Comparison of ENCODE assay signal across 33 cellular contexts in the genomic region with DNA sequence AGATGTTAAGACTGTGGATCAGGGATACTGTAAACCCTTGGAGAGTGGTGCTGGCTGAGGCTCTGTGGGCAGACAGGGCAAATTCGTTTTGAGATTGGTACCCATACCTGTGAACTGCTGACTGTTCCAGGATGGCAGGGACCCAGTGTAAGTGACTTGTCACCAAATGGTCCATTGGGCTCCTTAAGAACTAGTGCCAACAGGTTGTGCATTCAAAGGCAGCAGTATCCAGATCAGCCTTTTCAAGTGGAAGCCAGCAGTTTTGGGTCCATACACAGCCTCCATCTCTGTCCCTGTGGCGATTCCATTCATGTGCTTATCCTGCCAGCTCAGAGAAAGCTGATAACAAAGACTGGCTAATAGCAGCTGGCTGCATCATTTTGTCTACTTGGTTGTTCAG.
"Had no signal": no experiment of that assay in that cellular context is flagged by ENCODE, and none has a peak within 500 bp of the region (broad histone marks: within the 10 kb centered on the region; RNA-seq: fewer than 3 reads in every experiment).

No MANE protein-coding gene starts in this region.

- H3K36me3 Mint-ChIP-seq: activated CD4-positive, alpha-beta memory T cell treated with anti-CD3 and anti-CD28 coated beads for 36 hours; activated CD8-positive, alpha-beta memory T cell treated with anti-CD3 and anti-CD28 coated beads, Interleukin-2, amount 10 ng/mL, durations not matched to agents 7 days and 5 days; activated naive CD4-positive, alpha-beta T cell treated with anti-CD3 and anti-CD28 coated beads, Interleukin-2, amount 10 ng/mL, durations not matched to agents 7 days and 5 days; activated naive CD4-positive, alpha-beta T cell treated with anti-CD3 and anti-CD28 coated beads, Interleukin-2, amount 50 U/mL, for 72 hours; activated naive CD8-positive, alpha-beta T cell treated with anti-CD3 and anti-CD28 coated beads, Interleukin-2, amount 10 ng/mL, durations not matched to agents 7 days and 5 days; brain; T-cell had no signal

- H3K27ac ChIP-seq: ascending aorta, breast epithelium, cardiac muscle cell, colonic mucosa, epithelial cell of prostate, esophagus squamous epithelium, gastroesophageal sphincter, WERI-Rb-1 had no signal

- H3K36me3 ChIP-seq: ascending aorta, breast epithelium, cardiac muscle cell, colonic mucosa, esophagus squamous epithelium, gastroesophageal sphincter, WERI-Rb-1 had no signal

- H3K27me3 Mint-ChIP-seq: activated B cell treated with CpG ODN at 0.5 μM for 24 hours; activated CD4-positive, alpha-beta T cell treated with anti-CD3 and anti-CD28 coated beads for 36 hours; brain had no signal

- H3K4me1 ChIP-seq: ascending aorta, breast epithelium, colonic mucosa, esophagus squamous epithelium, gastroesophageal sphincter had no signal

- H3K4me3 Mint-ChIP-seq: activated B cell treated with CpG ODN at 0.5 μM for 24 hours; activated CD4-positive, alpha-beta memory T cell treated with anti-CD3 and anti-CD28 coated beads for 36 hours; activated CD4-positive, alpha-beta T cell treated with anti-CD3 and anti-CD28 coated beads for 36 hours; activated CD4-positive, alpha-beta T cell treated with anti-CD3 and anti-CD28 coated beads, Interleukin-2, amount 10 ng/mL, durations not matched to agents 24 days and 14 days; activated CD8-positive, alpha-beta memory T cell treated with anti-CD3 and anti-CD28 coated beads, Interleukin-2, amount 10 ng/mL, durations not matched to agents 7 days and 5 days; activated CD8-positive, alpha-beta T cell treated with anti-CD3 and anti-CD28 coated beads, Interleukin-2, amount 10 ng/mL, durations not matched to agents 7 days and 5 days; activated naive CD4-positive, alpha-beta T cell treated with anti-CD3 and anti-CD28 coated beads, Interleukin-2, amount 10 ng/mL, durations not matched to agents 7 days and 5 days; activated naive CD8-positive, alpha-beta T cell treated with anti-CD3 and anti-CD28 coated beads, Interleukin-2, amount 10 ng/mL, durations not matched to agents 7 days and 5 days; activated T-helper 1 cell treated with anti-CD3 and anti-CD28 coated beads, Interleukin-12 subunit alpha, Interleukin-12 subunit beta, Interleukin-2, Interleukin-4 antibody, amounts not matched to agents 30 ng/mL and 10 ng/mL and 1 ng/mL, durations not matched to agents 14 hours and 24 hours and 36 hours; brain; T-cell; T-helper 1 cell treated with Interleukin-12 subunit alpha and Interleukin-12 subunit beta and Interleukin-4 antibody, amounts not matched to agents 30 μg/mL and 1 μg/mL, for 36 hours; T-helper 2 cell treated with Interferon-gamma antibody and Interleukin-4, amounts not matched to agents 5 μg/mL and 100 μg/mL, for 36 hours had no signal

- H3K9me3 Mint-ChIP-seq: activated B cell treated with CpG ODN at 0.5 μM for 24 hours; activated CD4-positive, alpha-beta memory T cell treated with anti-CD3 and anti-CD28 coated beads for 36 hours; activated CD4-positive, alpha-beta T cell treated with anti-CD3 and anti-CD28 coated beads, Interleukin-2, amount 10 ng/mL, durations not matched to agents 24 days and 14 days; activated naive CD4-positive, alpha-beta T cell treated with anti-CD3 and anti-CD28 coated beads, Interleukin-2, amount 10 ng/mL, durations not matched to agents 7 days and 5 days; activated naive CD4-positive, alpha-beta T cell treated with anti-CD3 and anti-CD28 coated beads, Interleukin-2, amount 50 U/mL, for 72 hours; activated naive CD8-positive, alpha-beta T cell treated with anti-CD3 and anti-CD28 coated beads, Interleukin-2, amount 10 ng/mL, durations not matched to agents 7 days and 5 days; activated T-helper 1 cell treated with anti-CD3 and anti-CD28 coated beads, Interleukin-12 subunit alpha, Interleukin-12 subunit beta, Interleukin-2, Interleukin-4 antibody, amounts not matched to agents 30 ng/mL and 10 ng/mL and 1 ng/mL, durations not matched to agents 14 hours and 24 hours and 36 hours; brain; T-cell; T-helper 1 cell treated with Interleukin-12 subunit alpha and Interleukin-12 subunit beta and Interleukin-4 antibody, amounts not matched to agents 30 μg/mL and 1 μg/mL, for 36 hours; T-helper 2 cell treated with Interferon-gamma antibody and Interleukin-4, amounts not matched to agents 5 μg/mL and 100 μg/mL, for 36 hours had no signal

- H3K27ac Mint-ChIP-seq: activated B cell treated with CpG ODN at 0.5 μM for 24 hours; activated CD4-positive, alpha-beta memory T cell treated with anti-CD3 and anti-CD28 coated beads for 36 hours; activated CD4-positive, alpha-beta T cell treated with anti-CD3 and anti-CD28 coated beads for 36 hours; activated CD4-positive, alpha-beta T cell treated with anti-CD3 and anti-CD28 coated beads, Interleukin-2, amount 10 ng/mL, durations not matched to agents 24 days and 14 days; activated CD8-positive, alpha-beta memory T cell treated with anti-CD3 and anti-CD28 coated beads, Interleukin-2, amount 10 ng/mL, durations not matched to agents 7 days and 5 days; activated CD8-positive, alpha-beta T cell treated with anti-CD3 and anti-CD28 coated beads, Interleukin-2, amount 10 ng/mL, durations not matched to agents 7 days and 5 days; activated naive CD4-positive, alpha-beta T cell treated with anti-CD3 and anti-CD28 coated beads, Interleukin-2, amount 10 ng/mL, durations not matched to agents 7 days and 5 days; activated naive CD4-positive, alpha-beta T cell treated with anti-CD3 and anti-CD28 coated beads, Interleukin-2, amount 50 U/mL, for 72 hours; activated naive CD8-positive, alpha-beta T cell treated with anti-CD3 and anti-CD28 coated beads, Interleukin-2, amount 10 ng/mL, durations not matched to agents 7 days and 5 days; activated T-helper 1 cell treated with anti-CD3 and anti-CD28 coated beads, Interleukin-12 subunit alpha, Interleukin-12 subunit beta, Interleukin-2, Interleukin-4 antibody, amounts not matched to agents 30 ng/mL and 10 ng/mL and 1 ng/mL, durations not matched to agents 14 hours and 24 hours and 36 hours; brain; T-cell; T-helper 1 cell treated with Interleukin-12 subunit alpha and Interleukin-12 subunit beta and Interleukin-4 antibody, amounts not matched to agents 30 μg/mL and 1 μg/mL, for 36 hours; T-helper 2 cell treated with Interferon-gamma antibody and Interleukin-4, amounts not matched to agents 5 μg/mL and 100 μg/mL, for 36 hours had no signal

- H3K4me1 Mint-ChIP-seq: activated B cell treated with CpG ODN at 0.5 μM for 24 hours; activated CD4-positive, alpha-beta T cell treated with anti-CD3 and anti-CD28 coated beads for 36 hours; activated CD4-positive, alpha-beta T cell treated with anti-CD3 and anti-CD28 coated beads, Interleukin-2, amount 10 ng/mL, durations not matched to agents 24 days and 14 days; activated CD8-positive, alpha-beta memory T cell treated with anti-CD3 and anti-CD28 coated beads, Interleukin-2, amount 10 ng/mL, durations not matched to agents 7 days and 5 days; activated naive CD4-positive, alpha-beta T cell treated with anti-CD3 and anti-CD28 coated beads, Interleukin-2, amount 10 ng/mL, durations not matched to agents 7 days and 5 days; activated naive CD8-positive, alpha-beta T cell treated with anti-CD3 and anti-CD28 coated beads, Interleukin-2, amount 10 ng/mL, durations not matched to agents 7 days and 5 days; T-cell had no signal

- H3K4me3 ChIP-seq: ascending aorta, breast epithelium, cardiac muscle cell, colonic mucosa, esophagus squamous epithelium, gastroesophageal sphincter had no signal

- H3K9me3 ChIP-seq: ascending aorta, breast epithelium, colonic mucosa, esophagus squamous epithelium, gastroesophageal sphincter had no signal

- H3K27me3 ChIP-seq: ascending aorta, breast epithelium, cardiac muscle cell, colonic mucosa, gastroesophageal sphincter had no signal

- ATAC-seq: activated CD4-positive, alpha-beta T cell treated with anti-CD3 and anti-CD28 coated beads for 36 hours; activated CD4-positive, CD25-positive, alpha-beta regulatory T cell treated with anti-CD3 and anti-CD28 coated beads, Interleukin-2, amount 50 U/mL, for 24 hours; activated CD8-positive, alpha-beta memory T cell treated with anti-CD3 and anti-CD28 coated beads, Interleukin-2, amount 10 ng/mL, durations not matched to agents 7 days and 5 days; activated CD8-positive, alpha-beta T cell treated with anti-CD3 and anti-CD28 coated beads, Interleukin-2, amount 10 ng/mL, durations not matched to agents 7 days and 5 days; activated naive CD4-positive, alpha-beta T cell treated with anti-CD3 and anti-CD28 coated beads, Interleukin-2, amount 50 U/mL, for 72 hours; gastroesophageal sphincter; T-cell had no signal

- DNase-seq: activated B cell treated with CpG ODN at 0.5 μM for 24 hours; activated CD4-positive, alpha-beta memory T cell treated with anti-CD3 and anti-CD28 coated beads for 36 hours; activated CD4-positive, alpha-beta T cell treated with anti-CD3 and anti-CD28 coated beads for 36 hours; activated CD4-positive, alpha-beta T cell treated with anti-CD3 and anti-CD28 coated beads, Interleukin-2, amount 10 ng/mL, durations not matched to agents 24 days and 14 days; activated CD8-positive, alpha-beta memory T cell treated with anti-CD3 and anti-CD28 coated beads, Interleukin-2, amount 10 ng/mL, durations not matched to agents 7 days and 5 days; activated CD8-positive, alpha-beta memory T cell treated with anti-CD3 and anti-CD28 coated beads, Interleukin-2, amount 50 U/mL, for 4 hours; activated CD8-positive, alpha-beta T cell treated with anti-CD3 and anti-CD28 coated beads, Interleukin-2, amount 10 ng/mL, durations not matched to agents 7 days and 5 days; activated gamma-delta T cell; activated naive CD4-positive, alpha-beta T cell; activated naive CD4-positive, alpha-beta T cell treated with anti-CD3 and anti-CD28 coated beads, Interleukin-2, amount 10 ng/mL, durations not matched to agents 7 days and 5 days; activated naive CD8-positive, alpha-beta T cell treated with anti-CD3 and anti-CD28 coated beads, Interleukin-2, amount 10 ng/mL, durations not matched to agents 7 days and 5 days; activated T-cell treated with anti-CD3 and anti-CD28 coated beads, Interleukin-2, amount 50 U/mL, for 1 hour; activated T-cell treated with anti-CD3 and anti-CD28 coated beads, Interleukin-2, amount 50 U/mL, for 48 hours; central memory CD4-positive, alpha-beta T cell; colonic mucosa; effector CD8-positive, alpha-beta T cell; esophagus squamous epithelium; foreskin melanocyte; head of caudate nucleus; T-cell; T1000; WERI-Rb-1 had no signal
